ENCODE assay signal across 19 cellular contexts in the genomic region with DNA sequence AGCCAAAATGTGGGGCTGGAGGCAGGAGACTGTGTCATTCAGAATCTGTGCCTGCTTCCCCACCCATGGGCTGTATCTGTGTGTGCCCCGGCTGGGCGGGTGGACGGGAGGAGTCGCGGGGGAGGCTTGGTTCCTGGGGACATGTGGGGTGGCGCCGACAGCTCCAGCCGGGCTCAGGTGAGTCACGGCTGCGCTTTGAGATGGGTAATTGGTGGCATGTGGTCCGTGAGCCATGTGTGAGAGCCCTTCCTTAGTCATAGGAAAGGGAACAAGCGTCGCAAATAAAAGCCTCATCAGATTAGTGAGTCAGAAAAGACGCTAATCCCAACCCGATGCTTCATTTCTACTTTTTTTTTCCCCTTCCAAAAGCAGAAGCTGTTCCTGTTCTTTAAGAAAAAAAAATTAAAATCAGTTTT.
DNase-seq lines count a peak whose midpoint lies in the region; ATAC-seq and TF ChIP-seq lines count a peak whose summit lies in the region.
"Had no signal": no experiment of that assay in that cellular context is flagged by ENCODE, and none has a peak within 500 bp of the region (broad histone marks: within the 10 kb centered on the region; RNA-seq: fewer than 3 reads in every experiment).

No MANE protein-coding gene starts in this region.

- intact Hi-C loops in head of caudate nucleus (cut with DNase I) = no loop called here
- intact Hi-C loops in testis (cut with DNase I; ENCODE audit: low total_unique reads) = no loop called here
- intact Hi-C loops in OCI-LY7 (cut with micrococcal nuclease; ENCODE audit: unreplicated experiment) = no loop called here

- H3K36me3 ChIP-seq in HAP-1 (replicated peaks) (no peaks in the 10 kb centered on the region; the same call in 1 of the 2 replicates), testis (ENCODE audit: low read depth, missing control alignments) (no peaks in the 10 kb centered on the region), OCI-LY7 (ENCODE audit: insufficient read depth, low read length) (no peaks in the 10 kb centered on the region)
- H3K36me3 ChIP-seq: Peyer's patch, tibial artery had no signal

- H3K27me3 ChIP-seq in HAP-1 (ENCODE audit: low read depth) (no peaks in the 10 kb centered on the region), testis (no peaks in the 10 kb centered on the region)
- H3K27me3 ChIP-seq: Peyer's patch had no signal

- DNase-seq in HAP-1 (ENCODE audit: low spot score in 2 of 2) = peak; percentile 47 to 62
- peak; percentile 74 for DNase-seq in RKO (ENCODE audit: low spot score)
- DNase-seq in head of caudate nucleus = peak in 23 of 42 donors; percentile 22 to 73 (median 47)
- peak; percentile 23 for DNase-seq in testis
- no peak for DNase-seq in OCI-LY7 (ENCODE audit: low spot score)
- no peak for DNase-seq in NCI-H1417 (lab: John Stamatoyannopoulos, UW)
- DNase-seq: activated CD4-positive, alpha-beta T cell treated with anti-CD3 and anti-CD28 coated beads, Interleukin-2, amount 10 ng/mL, durations not matched to agents 7 days and 5 days; activated T-cell treated with anti-CD3 and anti-CD28 coated beads, Interleukin-2, amount 50 U/mL, for 48 hours; CD4-positive, alpha-beta T cell; IMR-90; naive thymus-derived CD4-positive, alpha-beta T cell; NCI-H510A treated with DMSO at 0.1 percent for 48 hours; Peyer's patch; retina; stimulated activated CD4-positive, alpha-beta T cell treated with anti-CD3 and anti-CD28 coated beads, Interleukin-2, amount 100 ng/mL, for 24 hours; tibial artery had no signal

- H3K4me3 ChIP-seq in HAP-1 (no peak overlapping the region), testis (no peak overlapping the region), OCI-LY7 (ENCODE audit: low read depth, low read length, poor library complexity, severe bottlenecking) (no peak overlapping the region)
- H3K4me3 ChIP-seq: Peyer's patch, tibial artery had no signal

- CTCF ChIA-PET in OCI-LY7 (lab: Charles Lee; ENCODE audit: unreplicated experiment) = no interaction called here

- H3K9me3 ChIP-seq in HAP-1 = no peaks in the 10 kb centered on the region
- H3K9me3 ChIP-seq in testis = no peaks in the 10 kb centered on the region
- H3K9me3 ChIP-seq in OCI-LY7 (ENCODE audit: low read length) = no peaks in the 10 kb centered on the region
- H3K9me3 ChIP-seq: Peyer's patch, tibial artery had no signal

- no peaks in the 10 kb centered on the region for H3K79me2 ChIP-seq in OCI-LY7 (ENCODE audit: insufficient read depth, low read depth, low read length)

- ATAC-seq in HG02981 (IDR thresholded peaks at IDR 0.05; ENCODE audit: unreplicated experiment) (no peak), HG02588 (IDR thresholded peaks at IDR 0.05; ENCODE audit: unreplicated experiment) (no peak)
- ATAC-seq: left lobe of liver; naive thymus-derived CD4-positive, alpha-beta T cell had no signal

- no TSS peak for BruUV-seq in OCI-LY7 (replicated peaks; lab: Mats Ljungman, UMichigan)

- no peak for TF ChIP-seq CTCF in testis (IDR thresholded peaks at IDR 0.05)
- TF ChIP-seq CTCF in OCI-LY7 (conservative IDR thresholded peaks at IDR 0.05; ENCODE audit: low read length) = no peak

- WGBS in testis, 2 donors = 42 to 59% methylated on average over 15 of the region's 15 CpGs

- H3K9me2 ChIP-seq in OCI-LY7 (ENCODE audit: insufficient read depth, low read length) = no peaks in the 10 kb centered on the region

- no peak overlapping the region for H3K4me2 ChIP-seq in OCI-LY7 (ENCODE audit: low read length)

- no peaks in the 10 kb centered on the region for H4K20me1 ChIP-seq in OCI-LY7 (ENCODE audit: insufficient read depth, low read length)

- no peak overlapping the region for H3K27ac ChIP-seq in testis
- no peak overlapping the region for H3K27ac ChIP-seq in OCI-LY7 (ENCODE audit: low read depth, low read length, poor library complexity, severe bottlenecking)
- H3K27ac ChIP-seq: Peyer's patch, tibial artery had no signal

- no peak overlapping the region for H2AFZ ChIP-seq in OCI-LY7 (ENCODE audit: low read length)

- H3K4me1 ChIP-seq in HAP-1 (peaks cover 39% of the 10 kb centered on the region), testis (peaks cover 7% of the 10 kb centered on the region), OCI-LY7 (ENCODE audit: insufficient read depth, low read length, poor library complexity, severe bottlenecking) (no peaks in the 10 kb centered on the region)
- H3K4me1 ChIP-seq: Peyer's patch, tibial artery had no signal

- in situ Hi-C loops in HAP-1 (cut with MboI; ENCODE audit: low sequenced_read_pairs) = no loop called here

- POLR2A ChIA-PET in OCI-LY7 (lab: Charles Lee) = no interaction called here

- no peak for TF ChIP-seq POLR2A in testis (IDR thresholded peaks at IDR 0.05)

Comparison
In these comparisons a context has a peak if more than half of its experiments do, and no peak if none do; other contexts are left out.
1. DNase-seq: peak in HAP-1 (2 of 2), RKO (single experiment), head of caudate nucleus (23 of 42) and testis (single experiment); none in OCI-LY7 (single experiment) and NCI-H1417 (0 of 3).